ENCODE assay signal across 8 cellular contexts in genomic region chrX:23901805-23902204, GRCh38. TPM values are rescaled to one million over a fixed set of nuclear protein-coding genes. Genes with fewer than 3 reads are reported as not detected.
DNase-seq lines count a peak whose midpoint lies in the region; ATAC-seq and TF ChIP-seq lines count a peak whose summit lies in the region.

No MANE protein-coding gene starts in this region.

- H3K36me3 ChIP-seq in left lung: no peaks in the 10 kb centered on the region
- no peaks in the 10 kb centered on the region for H3K36me3 ChIP-seq in stomach smooth muscle (ENCODE audit: control insufficient read depth in 2 of 2, insufficient read depth in 2 of 2, low read length in 2 of 2)

- H3K4me3 ChIP-seq in left lung (no peak overlapping the region), stomach smooth muscle (ENCODE audit: low read length in 2 of 2) (peak overlapping the region; percentile 46 to 54)

- H3K4me1 ChIP-seq in left lung: peaks cover 5 to 26% of the 10 kb centered on the region in 2 donors
- H3K4me1 ChIP-seq in stomach smooth muscle (ENCODE audit: control insufficient read depth, insufficient read depth, low read length): peaks cover 2% of the 10 kb centered on the region

- in situ Hi-C loops in SK-MEL-5 (cut with HindIII; ENCODE audit: low pct_unique_long_range_greater_than_20kb, low sequenced_read_pairs): no loop called here

- H3K27me3 ChIP-seq in left lung: no peaks in the 10 kb centered on the region
- peaks cover 0 to 2% of the 10 kb centered on the region in 2 donors for H3K27me3 ChIP-seq in stomach smooth muscle (ENCODE audit: control insufficient read depth in 1 of 2, insufficient read depth in 2 of 2, low read length in 2 of 2)

- H3K27ac ChIP-seq in left lung (peak overlapping the region; percentile 26 to 80), stomach smooth muscle (ENCODE audit: low read length) (no peak overlapping the region)

- peak overlapping the region; percentile 6 to 28 for H3K9ac ChIP-seq in stomach smooth muscle (ENCODE audit: low read length in 2 of 2)

- TF ChIP-seq CTCF in left lung (IDR thresholded peaks at IDR 0.05): peak; percentile 10 to 22

- DNase-seq in SHP77 (lab: John Stamatoyannopoulos, UW): peak; percentile 52
- no peak for DNase-seq in SHP77 treated with DMSO at 0.1 percent for 48 hours (lab: John Stamatoyannopoulos, UW)
- DNase-seq in M059J (ENCODE audit: low read depth): peak; percentile 87
- DNase-seq in SK-MEL-5 (ENCODE audit: low read depth, low spot score): peak; percentile 90
- DNase-seq in cerebellar cortex (ENCODE audit: low spot score): peak; percentile 70
- DNase-seq in left lung: no peak

- H3K9me3 ChIP-seq in left lung (no peaks in the 10 kb centered on the region), stomach smooth muscle (ENCODE audit: control insufficient read depth in 2 of 2, low read length in 2 of 2) (no peaks in the 10 kb centered on the region)

- ATAC-seq in GM21825 (IDR thresholded peaks at IDR 0.05; ENCODE audit: unreplicated experiment) (peak; percentile 55), left lung (peak; percentile 94)

- intact Hi-C loops in left lung (cut with DNase I): loop anchor here in 1 of 2 donors (5.0 to 10.0 kb wide), 3 partner anchors 120 to 207 kb away; partner anchors contain the start of gene SAT1

RNA-seq across cellular contexts. Expression of gene APOO, which starts 5.9 kb away (rescaled TPM):
- 69.9 and 72.4 TPM in 2 replicates for total RNA-seq in M059J (2014; rRNA removed; shearing (Covaris generic))
- total RNA-seq in SK-MEL-5 (2014; rRNA removed; shearing (Covaris generic)): 38.6 and 52.6 TPM in 2 replicates
- polyA plus RNA-seq in SK-MEL-5 (2015; cell fraction: cytosol; rRNA removed): 45.4 and 51.3 TPM in 2 replicates
- polyA plus RNA-seq in SK-MEL-5 (2015; cell fraction: nucleus; rRNA removed): 16.4 and 27.4 TPM in 2 replicates
- 10 to 100 TPM; 20.1 to 23.1 TPM for total RNA-seq in left lung

RNA-seq across cellular contexts. Expression of gene CXorf58, which starts 6.0 kb away (rescaled TPM):
- 0.39 TPM in 1 of 2 replicates, not detected in the other for total RNA-seq in M059J (2014; rRNA removed; shearing (Covaris generic))
- total RNA-seq in SK-MEL-5 (2014; rRNA removed; shearing (Covaris generic)): 0.11 and 2.4 TPM in 2 replicates
- 0.07 and 0.14 TPM in 2 replicates for polyA plus RNA-seq in SK-MEL-5 (2015; cell fraction: cytosol; rRNA removed)
- 0.14 TPM in 1 of 2 replicates, not detected in the other for polyA plus RNA-seq in SK-MEL-5 (2015; cell fraction: nucleus; rRNA removed)
- not detected for total RNA-seq in left lung

Comparison
In these comparisons a context has a peak if more than half of its experiments do, and no peak if none do; other contexts are left out.
1. DNase-seq: peak in SHP77 (2 of 2), M059J (single experiment), SK-MEL-5 (single experiment) and cerebellar cortex (single experiment); none in SHP77 treated with DMSO at 0.1 percent for 48 hours (single experiment) and left lung (0 of 2).
2. H3K4me3 ChIP-seq: peak in stomach smooth muscle (2 of 2); none in left lung (0 of 2).